8 cellular contexts compared by ENCODE assay signal in genomic region chr1:184036517-184036949, GRCh38. TPM values are rescaled to one million over a fixed set of nuclear protein-coding genes. Genes with fewer than 3 reads are reported as not detected.
A peak's percentile ranks its signal among the peaks of the same experiment; 100 is the strongest.
DNase-seq lines count a peak whose midpoint lies in the region; ATAC-seq and TF ChIP-seq lines count a peak whose summit lies in the region.

No MANE protein-coding gene starts in this region.

- peaks cover 2% of the 10 kb centered on the region for H3K36me3 Mint-ChIP-seq in IgD-negative memory B cell

- H3K27me3 ChIP-seq in A673 (replicated peaks; ENCODE audit: insufficient read depth, low read depth, low read length, poor library complexity) = no peaks in the 10 kb centered on the region
- H3K27me3 ChIP-seq in foreskin keratinocyte = peaks cover 91% of the 10 kb centered on the region
- H3K27me3 ChIP-seq in neuron (ENCODE audit: insufficient read depth, low read length) = no peaks in the 10 kb centered on the region

- no peaks in the 10 kb centered on the region for H3K9me3 Mint-ChIP-seq in IgD-negative memory B cell

- H3K4me3 ChIP-seq in A673 (ENCODE audit: low read depth, low read length, poor library complexity, severe bottlenecking) = peak overlapping the region; percentile 74
- peak overlapping the region; percentile 59 for H3K4me3 ChIP-seq in neuron (ENCODE audit: low read length)

- TF ChIP-seq CTCF in A673 (conservative IDR thresholded peaks at IDR 0.05; ENCODE audit: low read depth, low read length) = no peak
- no peak for TF ChIP-seq CTCF in GM13977 (IDR thresholded peaks at IDR 0.05; ENCODE audit: extremely low read depth, insufficient read depth, missing control alignments)
- TF ChIP-seq CTCF in foreskin keratinocyte (conservative IDR thresholded peaks at IDR 0.05) = no peak

- H2AFZ ChIP-seq in neuron (ENCODE audit: low read depth, low read length) = peak overlapping the region; percentile 57

- H3K9me3 ChIP-seq in A673 (ENCODE audit: low read depth, low read length, poor library complexity, severe bottlenecking) (no peaks in the 10 kb centered on the region), neuron (ENCODE audit: low read length) (no peaks in the 10 kb centered on the region)

- POLR2A ChIA-PET in A673 (lab: Charles Lee; ENCODE audit: low non-redundant PET) = interaction anchor here (0.7 kb wide), 1 partner anchor 11 kb away, joined by 3 read pairs; no protein-coding TSS in a partner anchor

- peak overlapping the region; percentile 17 to 69 (median 48) for H3K4me3 Mint-ChIP-seq in IgD-negative memory B cell

- no TSS peak for BruUV-seq in A673 (replicated peaks; lab: Mats Ljungman, UMichigan)

- H3K4me1 ChIP-seq in A673 (ENCODE audit: insufficient read depth, low read length, poor library complexity, severe bottlenecking) = peaks cover 33% of the 10 kb centered on the region
- no peaks in the 10 kb centered on the region for H3K4me1 ChIP-seq in foreskin keratinocyte
- H3K4me1 ChIP-seq in neuron (ENCODE audit: insufficient read depth, low read length) = peaks cover 11% of the 10 kb centered on the region

- H3K4me1 Mint-ChIP-seq in IgD-negative memory B cell = peaks cover 0 to 13% (median 2%) of the 10 kb centered on the region in 3 donors

- ATAC-seq in foreskin keratinocyte (peak; percentile 29), GM18511 (IDR thresholded peaks at IDR 0.05; ENCODE audit: unreplicated experiment) (no peak), GM18873 (IDR thresholded peaks at IDR 0.05; ENCODE audit: low FRiP score, unreplicated experiment) (no peak)

- CTCF ChIA-PET in A673 (lab: Charles Lee) = interaction anchor here (1.0 kb wide), 1 partner anchor 627 kb away, joined by 3 read pairs; no protein-coding TSS in a partner anchor

- H3K27ac ChIP-seq in A673 (ENCODE audit: low read depth, low read length, poor library complexity, severe bottlenecking) (peak overlapping the region; percentile 90), foreskin keratinocyte (no peak overlapping the region)

- DNase-seq in A673 (ENCODE audit: low spot score) (peak; percentile 83), GM13977 (ENCODE audit: low spot score) (peak; percentile 42), foreskin keratinocyte (peak in 1 of 2 donors; percentile 23)
- peak; percentile 59 for DNase-seq in activated CD8-positive, alpha-beta memory T cell treated with anti-CD3 and anti-CD28 coated beads, Interleukin-2, amount 50 U/mL, for 48 hours

- H3K27ac Mint-ChIP-seq in IgD-negative memory B cell = no peak overlapping the region

- intact Hi-C loops in A673 (cut with micrococcal nuclease; ENCODE audit: unreplicated experiment) = loop anchor here (5.0 kb wide), 2 partner anchors 104 to 399 kb away; partner anchors contain the start of gene ARPC5

- in situ Hi-C loops in GM13977 (cut with MboI; ENCODE audit: low pct_unique_long_range_greater_than_20kb, low sequenced_read_pairs, unreplicated experiment) = no loop called here

- H3K36me3 ChIP-seq in A673 (ENCODE audit: insufficient read depth, low read length, poor library complexity, severe bottlenecking) (no peaks in the 10 kb centered on the region), neuron (ENCODE audit: insufficient read depth, low read length) (no peaks in the 10 kb centered on the region)

- peaks cover 54% of the 10 kb centered on the region for H3K27me3 Mint-ChIP-seq in IgD-negative memory B cell

RNA-seq across cellular contexts. Expression of gene COLGALT2, which starts 1.0 kb away (rescaled TPM):
- total RNA-seq in A673 (2021) (15.4 and 17.2 TPM in 2 replicates), foreskin keratinocyte (0.04 TPM in 1 of 2 replicates, not detected in the other)
- polyA plus RNA-seq in IgD-negative memory B cell (not detected), foreskin keratinocyte (0.01 TPM in 2 replicates)

RNA-seq across cellular contexts. Expression of gene TSEN15, which starts 15.0 kb away (rescaled TPM):
- 57.0 and 70.7 TPM in 2 replicates for total RNA-seq in A673 (2021)
- polyA plus RNA-seq in IgD-negative memory B cell = 35.1 TPM
- total RNA-seq in foreskin keratinocyte = 47.5 and 54.4 TPM in 2 replicates
- 40.5 and 41.2 TPM in 2 replicates for polyA plus RNA-seq in foreskin keratinocyte

Comparison
In these comparisons a context has a peak if more than half of its experiments do, and no peak if none do; other contexts are left out.
1. RNA of gene COLGALT2, which starts 1.0 kb away (total RNA-seq): 15.4 to 17.2 TPM in A673; 0.04 TPM in foreskin keratinocyte; every median in the first group is over 10 times any median in the second.